Comparison of ENCODE assay signal across 2 cellular contexts in the genomic region with DNA sequence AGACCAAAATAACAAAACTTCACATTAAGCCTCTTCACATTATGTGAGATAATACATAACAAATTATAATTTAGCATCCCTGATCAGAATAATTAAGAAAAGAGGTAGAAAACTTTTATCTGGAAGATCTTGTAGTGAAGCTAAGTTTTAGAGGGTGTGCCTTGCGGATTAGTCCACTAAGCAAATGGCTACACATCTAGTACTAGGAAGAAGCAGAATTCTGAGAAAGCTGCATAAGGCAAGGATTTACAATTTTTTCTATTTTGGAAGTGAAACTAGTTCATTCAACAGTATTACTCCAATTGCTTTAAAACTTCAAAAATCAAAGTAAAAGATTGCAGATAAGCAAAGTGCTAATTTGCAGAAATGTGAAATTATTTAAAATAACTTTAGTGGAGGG.
TF ChIP-seq lines count a peak whose summit lies in the region.

No MANE protein-coding gene starts in this region.

TF ChIP-seq in A549, 52 proteins besides CTCF, POLR2A, EP300 and RAD21:
- TF ChIP-seq MAFK (IDR thresholded peaks at IDR 0.05; ENCODE audit: partially characterized antibody) (no peak), EHF (CRISPR knock-in tag; IDR thresholded peaks at IDR 0.05) (no peak), ZNF302 (CRISPR knock-in tag; IDR thresholded peaks at IDR 0.05) (no peak), CHD4 (IDR thresholded peaks at IDR 0.05; ENCODE audit: borderline replicate concordance) (no peak), KDM5A (IDR thresholded peaks at IDR 0.05) (no peak), HOXB13 (CRISPR knock-in tag; IDR thresholded peaks at IDR 0.05; ENCODE audit: low read depth) (no peak), RCOR1 (IDR thresholded peaks at IDR 0.05; ENCODE audit: low read depth, low read length) (no peak), HOXB5 (CRISPR knock-in tag; IDR thresholded peaks at IDR 0.05) (no peak), SREBF2 (IDR thresholded peaks at IDR 0.05) (no peak), NFE2L2 (conservative IDR thresholded peaks at IDR 0.05; ENCODE audit: low read length) (no peak), RFX5 (IDR thresholded peaks at IDR 0.05) (no peak), EHMT2 (IDR thresholded peaks at IDR 0.05; ENCODE audit: low read depth) (no peak), HOXA7 (CRISPR knock-in tag; IDR thresholded peaks at IDR 0.05) (no peak)
- TF ChIP-seq, protein P1, sequence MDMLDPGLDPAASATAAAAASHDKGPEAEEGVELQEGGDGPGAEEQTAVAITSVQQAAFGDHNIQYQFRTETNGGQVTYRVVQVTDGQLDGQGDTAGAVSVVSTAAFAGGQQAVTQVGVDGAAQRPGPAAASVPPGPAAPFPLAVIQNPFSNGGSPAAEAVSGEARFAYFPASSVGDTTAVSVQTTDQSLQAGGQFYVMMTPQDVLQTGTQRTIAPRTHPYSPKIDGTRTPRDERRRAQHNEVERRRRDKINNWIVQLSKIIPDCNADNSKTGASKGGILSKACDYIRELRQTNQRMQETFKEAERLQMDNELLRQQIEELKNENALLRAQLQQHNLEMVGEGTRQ (IDR thresholded peaks at IDR 0.05): no peak
- TF ChIP-seq, protein P2, sequence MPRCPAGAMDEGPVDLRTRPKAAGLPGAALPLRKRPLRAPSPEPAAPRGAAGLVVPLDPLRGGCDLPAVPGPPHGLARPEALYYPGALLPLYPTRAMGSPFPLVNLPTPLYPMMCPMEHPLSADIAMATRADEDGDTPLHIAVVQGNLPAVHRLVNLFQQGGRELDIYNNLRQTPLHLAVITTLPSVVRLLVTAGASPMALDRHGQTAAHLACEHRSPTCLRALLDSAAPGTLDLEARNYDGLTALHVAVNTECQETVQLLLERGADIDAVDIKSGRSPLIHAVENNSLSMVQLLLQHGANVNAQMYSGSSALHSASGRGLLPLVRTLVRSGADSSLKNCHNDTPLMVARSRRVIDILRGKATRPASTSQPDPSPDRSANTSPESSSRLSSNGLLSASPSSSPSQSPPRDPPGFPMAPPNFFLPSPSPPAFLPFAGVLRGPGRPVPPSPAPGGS (IDR thresholded peaks at IDR 0.05): no peak
- TF ChIP-seq, protein P3, sequence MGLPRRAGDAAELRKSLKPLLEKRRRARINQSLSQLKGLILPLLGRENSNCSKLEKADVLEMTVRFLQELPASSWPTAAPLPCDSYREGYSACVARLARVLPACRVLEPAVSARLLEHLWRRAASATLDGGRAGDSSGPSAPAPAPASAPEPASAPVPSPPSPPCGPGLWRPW (IDR thresholded peaks at IDR 0.05): no peak

TF ChIP-seq in IMR-90, 13 proteins besides CTCF, POLR2A, EP300 and RAD21:
- TF ChIP-seq, protein P1 (IDR thresholded peaks at IDR 0.05; ENCODE audit: low read depth, low read length): no peak
- TF ChIP-seq, protein P4, sequence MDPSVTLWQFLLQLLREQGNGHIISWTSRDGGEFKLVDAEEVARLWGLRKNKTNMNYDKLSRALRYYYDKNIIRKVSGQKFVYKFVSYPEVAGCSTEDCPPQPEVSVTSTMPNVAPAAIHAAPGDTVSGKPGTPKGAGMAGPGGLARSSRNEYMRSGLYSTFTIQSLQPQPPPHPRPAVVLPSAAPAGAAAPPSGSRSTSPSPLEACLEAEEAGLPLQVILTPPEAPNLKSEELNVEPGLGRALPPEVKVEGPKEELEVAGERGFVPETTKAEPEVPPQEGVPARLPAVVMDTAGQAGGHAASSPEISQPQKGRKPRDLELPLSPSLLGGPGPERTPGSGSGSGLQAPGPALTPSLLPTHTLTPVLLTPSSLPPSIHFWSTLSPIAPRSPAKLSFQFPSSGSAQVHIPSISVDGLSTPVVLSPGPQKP (IDR thresholded peaks at IDR 0.05; ENCODE audit: borderline replicate concordance, low read depth, low read length): no peak
- no peak for TF ChIP-seq RCOR1 (IDR thresholded peaks at IDR 0.05; ENCODE audit: insufficient replicate concordance, low read length)
